2 cellular contexts compared by ENCODE assay signal in genomic region chr2:61816480-61817355, GRCh38.
TF ChIP-seq lines count a peak whose summit lies in the region.

No MANE protein-coding gene starts in this region.

TF ChIP-seq in GM23338, 12 proteins besides CTCF, POLR2A, EP300 and RAD21:
- no peak for TF ChIP-seq ZNF114 (CRISPR knock-in tag; IDR thresholded peaks at IDR 0.05)
- no peak for TF ChIP-seq EZH2 (IDR thresholded peaks at IDR 0.05; ENCODE audit: low read depth, unreplicated experiment)
- TF ChIP-seq EZH2phosphoT487 (IDR thresholded peaks at IDR 0.05; ENCODE audit: unreplicated experiment) = no peak
- no peak for TF ChIP-seq JUNB (IDR thresholded peaks at IDR 0.05; ENCODE audit: unreplicated experiment)
- no peak for TF ChIP-seq STAT1 (IDR thresholded peaks at IDR 0.05; ENCODE audit: unreplicated experiment)
- TF ChIP-seq, protein P1, sequence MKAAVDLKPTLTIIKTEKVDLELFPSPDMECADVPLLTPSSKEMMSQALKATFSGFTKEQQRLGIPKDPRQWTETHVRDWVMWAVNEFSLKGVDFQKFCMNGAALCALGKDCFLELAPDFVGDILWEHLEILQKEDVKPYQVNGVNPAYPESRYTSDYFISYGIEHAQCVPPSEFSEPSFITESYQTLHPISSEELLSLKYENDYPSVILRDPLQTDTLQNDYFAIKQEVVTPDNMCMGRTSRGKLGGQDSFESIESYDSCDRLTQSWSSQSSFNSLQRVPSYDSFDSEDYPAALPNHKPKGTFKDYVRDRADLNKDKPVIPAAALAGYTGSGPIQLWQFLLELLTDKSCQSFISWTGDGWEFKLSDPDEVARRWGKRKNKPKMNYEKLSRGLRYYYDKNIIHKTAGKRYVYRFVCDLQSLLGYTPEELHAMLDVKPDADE (IDR thresholded peaks at IDR 0.05) = no peak
- no peak for TF ChIP-seq ZNF331 (CRISPR knock-in tag; IDR thresholded peaks at IDR 0.05; ENCODE audit: low read depth)
- TF ChIP-seq REST (IDR thresholded peaks at IDR 0.05; ENCODE audit: unreplicated experiment) = no peak
- no peak for TF ChIP-seq CREB1 (CRISPR knock-in tag; IDR thresholded peaks at IDR 0.05; ENCODE audit: low read depth)
- TF ChIP-seq, protein P2, sequence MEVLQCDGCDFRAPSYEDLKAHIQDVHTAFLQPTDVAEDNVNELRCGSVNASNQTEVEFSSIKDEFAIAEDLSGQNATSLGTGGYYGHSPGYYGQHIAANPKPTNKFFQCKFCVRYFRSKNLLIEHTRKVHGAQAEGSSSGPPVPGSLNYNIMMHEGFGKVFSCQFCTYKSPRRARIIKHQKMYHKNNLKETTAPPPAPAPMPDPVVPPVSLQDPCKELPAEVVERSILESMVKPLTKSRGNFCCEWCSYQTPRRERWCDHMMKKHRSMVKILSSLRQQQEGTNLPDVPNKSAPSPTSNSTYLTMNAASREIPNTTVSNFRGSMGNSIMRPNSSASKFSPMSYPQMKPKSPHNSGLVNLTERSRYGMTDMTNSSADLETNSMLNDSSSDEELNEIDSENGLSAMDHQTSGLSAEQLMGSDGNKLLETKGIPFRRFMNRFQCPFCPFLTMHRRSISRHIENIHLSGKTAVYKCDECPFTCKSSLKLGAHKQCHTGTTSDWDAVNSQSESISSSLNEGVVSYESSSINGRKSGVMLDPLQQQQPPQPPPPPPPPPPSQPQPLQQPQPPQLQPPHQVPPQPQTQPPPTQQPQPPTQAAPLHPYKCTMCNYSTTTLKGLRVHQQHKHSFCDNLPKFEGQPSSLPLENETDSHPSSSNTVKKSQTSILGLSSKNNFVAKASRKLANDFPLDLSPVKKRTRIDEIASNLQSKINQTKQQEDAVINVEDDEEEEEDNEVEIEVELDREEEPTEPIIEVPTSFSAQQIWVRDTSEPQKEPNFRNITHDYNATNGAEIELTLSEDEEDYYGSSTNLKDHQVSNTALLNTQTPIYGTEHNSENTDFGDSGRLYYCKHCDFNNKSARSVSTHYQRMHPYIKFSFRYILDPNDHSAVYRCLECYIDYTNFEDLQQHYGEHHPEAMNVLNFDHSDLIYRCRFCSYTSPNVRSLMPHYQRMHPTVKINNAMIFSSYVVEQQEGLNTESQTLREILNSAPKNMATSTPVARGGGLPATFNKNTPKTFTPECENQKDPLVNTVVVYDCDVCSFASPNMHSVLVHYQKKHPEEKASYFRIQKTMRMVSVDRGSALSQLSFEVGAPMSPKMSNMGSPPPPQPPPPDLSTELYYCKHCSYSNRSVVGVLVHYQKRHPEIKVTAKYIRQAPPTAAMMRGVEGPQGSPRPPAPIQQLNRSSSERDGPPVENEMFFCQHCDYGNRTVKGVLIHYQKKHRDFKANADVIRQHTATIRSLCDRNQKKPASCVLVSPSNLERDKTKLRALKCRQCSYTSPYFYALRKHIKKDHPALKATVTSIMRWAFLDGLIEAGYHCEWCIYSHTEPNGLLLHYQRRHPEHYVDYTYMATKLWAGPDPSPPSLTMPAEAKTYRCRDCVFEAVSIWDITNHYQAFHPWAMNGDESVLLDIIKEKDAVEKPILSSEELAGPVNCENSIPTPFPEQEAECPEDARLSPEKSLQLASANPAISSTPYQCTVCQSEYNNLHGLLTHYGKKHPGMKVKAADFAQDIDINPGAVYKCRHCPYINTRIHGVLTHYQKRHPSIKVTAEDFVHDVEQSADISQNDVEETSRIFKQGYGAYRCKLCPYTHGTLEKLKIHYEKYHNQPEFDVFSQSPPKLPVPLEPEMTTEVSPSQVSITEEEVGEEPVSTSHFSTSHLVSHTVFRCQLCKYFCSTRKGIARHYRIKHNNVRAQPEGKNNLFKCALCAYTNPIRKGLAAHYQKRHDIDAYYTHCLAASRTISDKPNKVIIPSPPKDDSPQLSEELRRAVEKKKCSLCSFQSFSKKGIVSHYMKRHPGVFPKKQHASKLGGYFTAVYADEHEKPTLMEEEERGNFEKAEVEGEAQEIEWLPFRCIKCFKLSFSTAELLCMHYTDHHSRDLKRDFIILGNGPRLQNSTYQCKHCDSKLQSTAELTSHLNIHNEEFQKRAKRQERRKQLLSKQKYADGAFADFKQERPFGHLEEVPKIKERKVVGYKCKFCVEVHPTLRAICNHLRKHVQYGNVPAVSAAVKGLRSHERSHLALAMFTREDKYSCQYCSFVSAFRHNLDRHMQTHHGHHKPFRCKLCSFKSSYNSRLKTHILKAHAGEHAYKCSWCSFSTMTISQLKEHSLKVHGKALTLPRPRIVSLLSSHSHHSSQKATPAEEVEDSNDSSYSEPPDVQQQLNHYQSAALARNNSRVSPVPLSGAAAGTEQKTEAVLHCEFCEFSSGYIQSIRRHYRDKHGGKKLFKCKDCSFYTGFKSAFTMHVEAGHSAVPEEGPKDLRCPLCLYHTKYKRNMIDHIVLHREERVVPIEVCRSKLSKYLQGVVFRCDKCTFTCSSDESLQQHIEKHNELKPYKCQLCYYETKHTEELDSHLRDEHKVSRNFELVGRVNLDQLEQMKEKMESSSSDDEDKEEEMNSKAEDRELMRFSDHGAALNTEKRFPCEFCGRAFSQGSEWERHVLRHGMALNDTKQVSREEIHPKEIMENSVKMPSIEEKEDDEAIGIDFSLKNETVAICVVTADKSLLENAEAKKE (CRISPR knock-in tag; IDR thresholded peaks at IDR 0.05) = no peak
- no peak for TF ChIP-seq POLR2AphosphoS5 (IDR thresholded peaks at IDR 0.05; ENCODE audit: low read depth)
- TF ChIP-seq NANOG (IDR thresholded peaks at IDR 0.05; ENCODE audit: borderline replicate concordance) = no peak

TF ChIP-seq in GM12878, 131 proteins besides CTCF, POLR2A, EP300 and RAD21:
- TF ChIP-seq JUNB (IDR thresholded peaks at IDR 0.05) (no peak), JUND (IDR thresholded peaks at IDR 0.05; ENCODE audit: low read depth, low read length) (no peak), TCF12 (IDR thresholded peaks at IDR 0.05; ENCODE audit: low read depth, low read length) (no peak), SMAD1 (IDR thresholded peaks at IDR 0.05; ENCODE audit: low read depth, partially characterized antibody) (no peak), ZBTB40 (IDR thresholded peaks at IDR 0.05; ENCODE audit: borderline replicate concordance) (no peak), REST (IDR thresholded peaks at IDR 0.05; ENCODE audit: low read depth, low read length) (no peak), FOS (IDR thresholded peaks at IDR 0.05; ENCODE audit: borderline replicate concordance, extremely low read depth, insufficient read length) (no peak), ZNF622 (IDR thresholded peaks at IDR 0.05) (no peak), ZNF24 (IDR thresholded peaks at IDR 0.05) (no peak), ZNF217 (IDR thresholded peaks at IDR 0.05) (no peak), ZBED1 (IDR thresholded peaks at IDR 0.05; ENCODE audit: borderline replicate concordance) (no peak), NRF1 (conservative IDR thresholded peaks at IDR 0.05; ENCODE audit: low read depth, low read length) (no peak), MEF2B (IDR thresholded peaks at IDR 0.05; ENCODE audit: partially characterized antibody, poor library complexity, severe bottlenecking) (no peak), GATAD2B (conservative IDR thresholded peaks at IDR 0.05; ENCODE audit: low read depth) (no peak), ESRRA (IDR thresholded peaks at IDR 0.05; ENCODE audit: low read length) (no peak), SREBF1 (IDR thresholded peaks at IDR 0.05; ENCODE audit: low read length) (no peak)
- TF ChIP-seq, protein P3, sequence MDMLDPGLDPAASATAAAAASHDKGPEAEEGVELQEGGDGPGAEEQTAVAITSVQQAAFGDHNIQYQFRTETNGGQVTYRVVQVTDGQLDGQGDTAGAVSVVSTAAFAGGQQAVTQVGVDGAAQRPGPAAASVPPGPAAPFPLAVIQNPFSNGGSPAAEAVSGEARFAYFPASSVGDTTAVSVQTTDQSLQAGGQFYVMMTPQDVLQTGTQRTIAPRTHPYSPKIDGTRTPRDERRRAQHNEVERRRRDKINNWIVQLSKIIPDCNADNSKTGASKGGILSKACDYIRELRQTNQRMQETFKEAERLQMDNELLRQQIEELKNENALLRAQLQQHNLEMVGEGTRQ (IDR thresholded peaks at IDR 0.05; ENCODE audit: borderline replicate concordance, low read depth, low read length) = no peak
- TF ChIP-seq, protein P4, sequence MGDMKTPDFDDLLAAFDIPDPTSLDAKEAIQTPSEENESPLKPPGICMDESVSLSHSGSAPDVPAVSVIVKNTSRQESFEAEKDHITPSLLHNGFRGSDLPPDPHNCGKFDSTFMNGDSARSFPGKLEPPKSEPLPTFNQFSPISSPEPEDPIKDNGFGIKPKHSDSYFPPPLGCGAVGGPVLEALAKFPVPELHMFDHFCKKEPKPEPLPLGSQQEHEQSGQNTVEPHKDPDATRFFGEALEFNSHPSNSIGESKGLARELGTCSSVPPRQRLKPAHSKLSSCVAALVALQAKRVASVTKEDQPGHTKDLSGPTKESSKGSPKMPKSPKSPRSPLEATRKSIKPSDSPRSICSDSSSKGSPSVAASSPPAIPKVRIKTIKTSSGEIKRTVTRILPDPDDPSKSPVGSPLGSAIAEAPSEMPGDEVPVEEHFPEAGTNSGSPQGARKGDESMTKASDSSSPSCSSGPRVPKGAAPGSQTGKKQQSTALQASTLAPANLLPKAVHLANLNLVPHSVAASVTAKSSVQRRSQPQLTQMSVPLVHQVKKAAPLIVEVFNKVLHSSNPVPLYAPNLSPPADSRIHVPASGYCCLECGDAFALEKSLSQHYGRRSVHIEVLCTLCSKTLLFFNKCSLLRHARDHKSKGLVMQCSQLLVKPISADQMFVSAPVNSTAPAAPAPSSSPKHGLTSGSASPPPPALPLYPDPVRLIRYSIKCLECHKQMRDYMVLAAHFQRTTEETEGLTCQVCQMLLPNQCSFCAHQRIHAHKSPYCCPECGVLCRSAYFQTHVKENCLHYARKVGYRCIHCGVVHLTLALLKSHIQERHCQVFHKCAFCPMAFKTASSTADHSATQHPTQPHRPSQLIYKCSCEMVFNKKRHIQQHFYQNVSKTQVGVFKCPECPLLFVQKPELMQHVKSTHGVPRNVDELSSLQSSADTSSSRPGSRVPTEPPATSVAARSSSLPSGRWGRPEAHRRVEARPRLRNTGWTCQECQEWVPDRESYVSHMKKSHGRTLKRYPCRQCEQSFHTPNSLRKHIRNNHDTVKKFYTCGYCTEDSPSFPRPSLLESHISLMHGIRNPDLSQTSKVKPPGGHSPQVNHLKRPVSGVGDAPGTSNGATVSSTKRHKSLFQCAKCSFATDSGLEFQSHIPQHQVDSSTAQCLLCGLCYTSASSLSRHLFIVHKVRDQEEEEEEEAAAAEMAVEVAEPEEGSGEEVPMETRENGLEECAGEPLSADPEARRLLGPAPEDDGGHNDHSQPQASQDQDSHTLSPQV (IDR thresholded peaks at IDR 0.05) = no peak
- TF ChIP-seq, protein P5, sequence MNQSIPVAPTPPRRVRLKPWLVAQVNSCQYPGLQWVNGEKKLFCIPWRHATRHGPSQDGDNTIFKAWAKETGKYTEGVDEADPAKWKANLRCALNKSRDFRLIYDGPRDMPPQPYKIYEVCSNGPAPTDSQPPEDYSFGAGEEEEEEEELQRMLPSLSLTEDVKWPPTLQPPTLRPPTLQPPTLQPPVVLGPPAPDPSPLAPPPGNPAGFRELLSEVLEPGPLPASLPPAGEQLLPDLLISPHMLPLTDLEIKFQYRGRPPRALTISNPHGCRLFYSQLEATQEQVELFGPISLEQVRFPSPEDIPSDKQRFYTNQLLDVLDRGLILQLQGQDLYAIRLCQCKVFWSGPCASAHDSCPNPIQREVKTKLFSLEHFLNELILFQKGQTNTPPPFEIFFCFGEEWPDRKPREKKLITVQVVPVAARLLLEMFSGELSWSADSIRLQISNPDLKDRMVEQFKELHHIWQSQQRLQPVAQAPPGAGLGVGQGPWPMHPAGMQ (IDR thresholded peaks at IDR 0.05; ENCODE audit: borderline replicate concordance) = no peak
